In the genomic region with DNA sequence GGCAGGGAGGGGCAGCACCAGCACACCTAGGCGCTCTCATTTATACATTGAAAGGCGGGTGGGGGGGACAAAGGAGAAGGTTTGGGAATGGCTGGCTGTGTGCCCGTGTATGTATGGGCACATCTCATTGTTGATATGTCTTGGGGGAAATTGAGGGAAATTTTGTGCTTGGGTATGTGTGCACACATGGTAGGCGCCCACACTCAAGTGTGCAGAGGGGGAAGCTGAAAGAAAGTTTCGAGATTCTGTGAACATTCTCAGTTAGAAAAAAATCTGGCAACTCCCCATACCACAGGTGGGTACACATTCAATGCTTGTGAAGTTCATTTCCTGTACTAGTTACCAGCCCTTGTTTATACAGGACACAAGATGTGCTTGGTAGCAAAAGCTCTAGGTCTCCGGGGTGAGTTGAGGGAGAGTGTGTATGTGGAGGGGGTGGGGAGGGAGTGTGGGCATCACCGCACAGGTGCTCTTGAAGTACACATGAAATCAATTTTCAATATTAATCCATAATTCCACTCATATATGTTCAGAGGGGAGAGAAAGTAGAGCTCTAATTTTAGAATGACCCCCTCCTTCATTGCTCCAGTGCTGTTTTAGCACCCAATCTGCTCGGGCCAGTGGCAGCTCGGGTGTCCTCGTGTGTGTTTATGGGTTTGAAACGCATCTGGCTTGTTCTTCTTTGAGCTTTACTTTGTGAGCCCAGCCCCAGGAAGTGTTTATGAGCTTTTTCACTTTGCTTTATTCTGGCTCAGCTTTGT, we compare ENCODE assay signal across 8 cellular contexts.
DNase-seq lines count a peak whose midpoint lies in the region; ATAC-seq and TF ChIP-seq lines count a peak whose summit lies in the region.

No MANE protein-coding gene starts in this region.

- H2AFZ ChIP-seq in OCI-LY1 (ENCODE audit: low read length), result no peak overlapping the region

- no peaks in the 10 kb centered on the region for H3K9me2 ChIP-seq in OCI-LY1 (ENCODE audit: low read depth, low read length)

- H3K4me3 ChIP-seq in GM12865 (ENCODE audit: low read depth, low read length), result peak overlapping the region; percentile 3; the same call in 1 of the 2 replicates
- H3K4me3 ChIP-seq in OCI-LY1 (ENCODE audit: low read depth, low read length, poor library complexity, severe bottlenecking), result peak overlapping the region; percentile 42
- no peak overlapping the region for H3K4me3 ChIP-seq in suprapubic skin

- intact Hi-C loops in left ventricle myocardium superior (cut with micrococcal nuclease), result no loop called here

- peak overlapping the region; percentile 66 for H3K4me2 ChIP-seq in OCI-LY1 (ENCODE audit: low read length)

- peaks cover 51% of the 10 kb centered on the region for H3K4me1 ChIP-seq in OCI-LY1 (ENCODE audit: insufficient read depth, low read length, severe bottlenecking)
- peaks cover 53% of the 10 kb centered on the region for H3K4me1 ChIP-seq in suprapubic skin

- no peaks in the 10 kb centered on the region for H4K20me1 ChIP-seq in OCI-LY1 (ENCODE audit: insufficient read depth, low read length)

- no peak for TF ChIP-seq POLR2A in suprapubic skin (IDR thresholded peaks at IDR 0.05)

- TF ChIP-seq EP300 in suprapubic skin (IDR thresholded peaks at IDR 0.05), result no peak

- H3K36me3 ChIP-seq in OCI-LY1 (ENCODE audit: insufficient read depth, low read length) (no peaks in the 10 kb centered on the region), suprapubic skin (no peaks in the 10 kb centered on the region)

- H3K79me2 ChIP-seq in OCI-LY1 (ENCODE audit: insufficient read depth, low read length), result no peaks in the 10 kb centered on the region

- peak; percentile 82 for ATAC-seq in GM21786 (IDR thresholded peaks at IDR 0.05; ENCODE audit: unreplicated experiment)
- ATAC-seq in esophagus mucosa, result peak; percentile 40
- ATAC-seq in left ventricle myocardium superior, result no peak

- DNase-seq in GM12865 (ENCODE audit: low read depth) (peak; percentile 89), suprapubic skin (ENCODE audit: low spot score in 2 of 2) (peak in 1 of 2 donors; percentile 20), NCI-H446 (lab: John Stamatoyannopoulos, UW) (no peak), left ventricle myocardium superior (no peak), DMS114 treated with DMSO at 0.1 percent for 48 hours (lab: John Stamatoyannopoulos, UW; ENCODE audit: unreplicated experiment) (no peak)

- H3K27me3 ChIP-seq in OCI-LY1 (ENCODE audit: insufficient read depth, low read length) (no peaks in the 10 kb centered on the region), suprapubic skin (no peaks in the 10 kb centered on the region)

- TF ChIP-seq CTCF in GM12865 (IDR thresholded peaks at IDR 0.05; ENCODE audit: insufficient read depth, low read depth, low read length, missing control alignments), result no peak
- no peak for TF ChIP-seq CTCF in OCI-LY1 (IDR thresholded peaks at IDR 0.05; ENCODE audit: low read length)
- no peak for TF ChIP-seq CTCF in suprapubic skin (IDR thresholded peaks at IDR 0.05)

- WGBS in suprapubic skin, result 65% methylated on average over 11 of the region's 11 CpGs

- 0 out of 2 replicates have a peak, but pooled peaks cover 6% of the 10 kb centered on the region for H3F3A ChIP-seq in OCI-LY1 (ENCODE audit: insufficient read depth, low read length)

- H3K9ac ChIP-seq in OCI-LY1 (ENCODE audit: low read length), result peak overlapping the region; percentile 56

- peak overlapping the region; percentile 98 for H3K27ac ChIP-seq in OCI-LY1 (ENCODE audit: low read depth, low read length, poor library complexity, severe bottlenecking)
- peak overlapping the region; percentile 83 for H3K27ac ChIP-seq in suprapubic skin

- H3K9me3 ChIP-seq in OCI-LY1 (ENCODE audit: low read length) (no peaks in the 10 kb centered on the region), suprapubic skin (no peaks in the 10 kb centered on the region)
